ENCODE assay signal across 18 cellular contexts in genomic region chr7:39583539-39583938, GRCh38. TPM values are rescaled to one million over a fixed set of nuclear protein-coding genes. Genes with fewer than 3 reads are reported as not detected.
A peak's percentile ranks its signal among the peaks of the same experiment; 100 is the strongest.
DNase-seq lines count a peak whose midpoint lies in the region; ATAC-seq, FAIRE-seq and TF ChIP-seq lines count a peak whose summit lies in the region.
"Had no signal": no experiment of that assay in that cellular context is flagged by ENCODE, and none has a peak within 500 bp of the region (broad histone marks: within the 10 kb centered on the region; RNA-seq: fewer than 3 reads in every experiment).

No MANE protein-coding gene starts in this region.

- H3K27ac ChIP-seq in HepG2 (ENCODE audit: extremely low read length, insufficient read depth, low read length): no peak overlapping the region
- no peak overlapping the region for H3K27ac ChIP-seq in right lobe of liver
- H3K27ac ChIP-seq in astrocyte (ENCODE audit: low read depth, low read length): no peak overlapping the region
- H3K27ac ChIP-seq: BLaER1 treated with 17β-estradiol and CSF1 and Interleukin-3, amounts not matched to agents 10 nM and 100 nM; HL-60 had no signal

- H2AFZ ChIP-seq in HepG2 (ENCODE audit: low read length): no peak overlapping the region
- no peak overlapping the region for H2AFZ ChIP-seq in astrocyte (ENCODE audit: low read depth, low read length)
- H2AFZ ChIP-seq: GM23338 had no signal

- no peak overlapping the region for H3K4me3 ChIP-seq in HepG2 (replicated peaks in 1 of 3; ENCODE audit: insufficient read depth in 1 of 3, low read depth in 2 of 3, low read length in 3 of 3)
- no peak overlapping the region for H3K4me3 ChIP-seq in right lobe of liver
- no peak overlapping the region for H3K4me3 ChIP-seq in astrocyte (ENCODE audit: insufficient read depth, low read depth, low read length)
- H3K4me3 ChIP-seq: BLaER1 treated with 17β-estradiol and CSF1 and Interleukin-3, amounts not matched to agents 10 nM and 100 nM; GM23338 had no signal

- no peak overlapping the region for H3K9ac ChIP-seq in HepG2 (ENCODE audit: insufficient read depth, low read depth, low read length)
- H3K9ac ChIP-seq in astrocyte (ENCODE audit: low read length): no peak overlapping the region
- H3K9ac ChIP-seq: BLaER1 treated with 17β-estradiol and CSF1 and Interleukin-3, amounts not matched to agents 10 nM and 100 nM had no signal

- H3K27me3 ChIP-seq in HepG2 (ENCODE audit: control insufficient read depth in 1 of 2, insufficient read depth in 2 of 2, low read length in 2 of 2): no peaks in the 10 kb centered on the region
- no peaks in the 10 kb centered on the region for H3K27me3 ChIP-seq in right lobe of liver
- no peaks in the 10 kb centered on the region for H3K27me3 ChIP-seq in astrocyte (ENCODE audit: insufficient read depth, low read length)
- H3K27me3 ChIP-seq: BLaER1 treated with 17β-estradiol and CSF1 and Interleukin-3, amounts not matched to agents 10 nM and 100 nM had no signal

- CTCF ChIA-PET in HepG2 (lab: Yijun Ruan, JAX; ENCODE audit: low intra/inter-chr PET ratio, low total read pairs): no interaction called here

- FAIRE-seq in HepG2 (lab: Jason Lieb, UNC): no peak
- FAIRE-seq in astrocyte (lab: Jason Lieb, UNC): no peak
- FAIRE-seq: H54 had no signal

- ATAC-seq in HepG2: no peak
- no peak for ATAC-seq in right lobe of liver
- no peak for ATAC-seq in GM21526 (IDR thresholded peaks at IDR 0.05; ENCODE audit: low FRiP score, unreplicated experiment)
- no peak for ATAC-seq in GM18519 (IDR thresholded peaks at IDR 0.05; ENCODE audit: low FRiP score, unreplicated experiment)
- ATAC-seq: CD8-positive, alpha-beta T cell; GM23338 had no signal

- H3K9me3 Mint-ChIP-seq in astrocyte (ENCODE audit: unreplicated experiment) (no peaks in the 10 kb centered on the region), glutamatergic neuron (ENCODE audit: unreplicated experiment) (no peaks in the 10 kb centered on the region)
- H3K9me3 Mint-ChIP-seq: CD8-positive, alpha-beta T cell; HFFc6 had no signal

- DNase-seq in HepG2 (ENCODE audit: low spot score): no peak
- no peak for DNase-seq in right lobe of liver
- no peak for DNase-seq in astrocyte (ENCODE audit: low read depth)
- DNase-seq in glutamatergic neuron: no peak
- DNase-seq in activated CD8-positive, alpha-beta memory T cell treated with anti-CD3 and anti-CD28 coated beads for 24 hours: no peak
- DNase-seq: Calu3; CD8-positive, alpha-beta T cell; DMS79 treated with DMSO at 0.1 percent for 48 hours; GF-D8; HCEC 1CT; HFFc6 had no signal

- in situ Hi-C loops in HepG2 (cut with HindIII; ENCODE audit: extremely low pct_ligation_motif_present, low pct_unique_long_range_greater_than_20kb): loop anchor here (5.0 kb wide), 1 partner anchor 164 kb away; no protein-coding TSS in a partner anchor

- POLR2A ChIA-PET in HepG2 (lab: Yijun Ruan, JAX): no interaction called here

- H3K36me3 Mint-ChIP-seq in astrocyte (ENCODE audit: low read depth, unreplicated experiment): no peaks in the 10 kb centered on the region
- no peaks in the 10 kb centered on the region for H3K36me3 Mint-ChIP-seq in glutamatergic neuron (ENCODE audit: unreplicated experiment)

- no peak for TF ChIP-seq CTCF in HepG2 (CRISPR knock-in tag; IDR thresholded peaks at IDR 0.05)
- no peak for TF ChIP-seq CTCF in right lobe of liver (IDR thresholded peaks at IDR 0.05)
- no peak for TF ChIP-seq CTCF in astrocyte (IDR thresholded peaks at IDR 0.05; ENCODE audit: insufficient read depth, low read depth, low read length)
- TF ChIP-seq CTCF in glutamatergic neuron (IDR thresholded peaks at IDR 0.05; ENCODE audit: partially characterized antibody, unreplicated experiment): no peak

- H3K4me3 Mint-ChIP-seq in astrocyte (ENCODE audit: unreplicated experiment) (peak overlapping the region; percentile 37), glutamatergic neuron (ENCODE audit: unreplicated experiment) (no peak overlapping the region)
- H3K4me3 Mint-ChIP-seq: B cell; CD8-positive, alpha-beta T cell; GM23338; HFFc6 had no signal

- intact Hi-C loops in HepG2 (cut with micrococcal nuclease; ENCODE audit: unreplicated experiment) (loop anchor here (5.0 to 10.0 kb wide), 2 partner anchors 44 to 461 kb away; no protein-coding TSS in a partner anchor), right lobe of liver (cut with DNase I) (loop anchor here in 1 of 2 donors (5.0 kb wide), 1 partner anchor 159 kb away; no protein-coding TSS in a partner anchor)

- TF ChIP-seq POLR2A in HepG2 (IDR thresholded peaks at IDR 0.05; ENCODE audit: insufficient read depth in 1 of 2, low read depth in 2 of 2, low read length in 2 of 2): no peak
- TF ChIP-seq POLR2A in right lobe of liver (IDR thresholded peaks at IDR 0.05): no peak

- no peak for TF ChIP-seq RAD21 in HepG2 (CRISPR knock-in tag; IDR thresholded peaks at IDR 0.05)

- no TSS peak for BruUV-seq in HepG2 (replicated peaks; lab: Mats Ljungman, UMichigan)

- no peak for TF ChIP-seq EP300 in HepG2 (IDR thresholded peaks at IDR 0.05; ENCODE audit: low read depth in 2 of 2, low read length in 2 of 2)
- no peak for TF ChIP-seq EP300 in HepG2 (CRISPR knock-in tag; IDR thresholded peaks at IDR 0.05; ENCODE audit: borderline replicate concordance)

- H4K20me1 ChIP-seq in HepG2 (ENCODE audit: insufficient read depth, low read length) (no peaks in the 10 kb centered on the region), astrocyte (ENCODE audit: insufficient read depth, low read length) (no peaks in the 10 kb centered on the region)
- H4K20me1 ChIP-seq: BLaER1 treated with 17β-estradiol and CSF1 and Interleukin-3, amounts not matched to agents 10 nM and 100 nM had no signal

- H3K4me1 ChIP-seq in HepG2 (ENCODE audit: insufficient read depth, low read length) (peaks cover 15% of the 10 kb centered on the region), right lobe of liver (no peaks in the 10 kb centered on the region), astrocyte (ENCODE audit: insufficient read depth, low read length) (peaks cover 4% of the 10 kb centered on the region)

- no peak overlapping the region for H3K27ac Mint-ChIP-seq in astrocyte (ENCODE audit: unreplicated experiment)
- H3K27ac Mint-ChIP-seq in glutamatergic neuron (ENCODE audit: unreplicated experiment): peak overlapping the region; percentile 59
- H3K27ac Mint-ChIP-seq: B cell; CD8-positive, alpha-beta T cell; GM23338; HFFc6 had no signal

- 75% methylated on average over 2 of the region's 2 CpGs for WGBS in HepG2 (ENCODE audit: low lambda C conversion rate)
- WGBS in right lobe of liver (ENCODE audit: insufficient coverage, low coverage, low lambda C conversion rate, missing lambda C conversion rate): 70% methylated on average over 2 of the region's 2 CpGs

- H3K4me2 ChIP-seq in HepG2 (ENCODE audit: low read depth, low read length) (no peak overlapping the region), astrocyte (ENCODE audit: low read length) (no peak overlapping the region)
- H3K4me2 ChIP-seq: BLaER1 treated with 17β-estradiol and CSF1 and Interleukin-3, amounts not matched to agents 10 nM and 100 nM; GM23338 had no signal

- H3K4me1 Mint-ChIP-seq in astrocyte (ENCODE audit: low read depth, unreplicated experiment) (peaks cover 23% of the 10 kb centered on the region), glutamatergic neuron (ENCODE audit: low read depth, unreplicated experiment) (peaks cover 21% of the 10 kb centered on the region)
- H3K4me1 Mint-ChIP-seq: B cell had no signal

- no peaks in the 10 kb centered on the region for H3K9me3 ChIP-seq in HepG2 (ENCODE audit: low read length)
- H3K9me3 ChIP-seq in right lobe of liver: no peaks in the 10 kb centered on the region
- H3K9me3 ChIP-seq in astrocyte (ENCODE audit: insufficient read depth, low read depth, low read length): no peaks in the 10 kb centered on the region
- H3K9me3 ChIP-seq: BLaER1 treated with 17β-estradiol and CSF1 and Interleukin-3, amounts not matched to agents 10 nM and 100 nM had no signal

- no peaks in the 10 kb centered on the region for H3K79me2 ChIP-seq in HepG2 (ENCODE audit: insufficient read depth, low read length)
- no peaks in the 10 kb centered on the region for H3K79me2 ChIP-seq in astrocyte (ENCODE audit: insufficient read depth, low read length)

- H3K36me3 ChIP-seq in HepG2 (replicated peaks in 1 of 2; ENCODE audit: control insufficient read depth in 1 of 2, insufficient read depth in 2 of 2, low read length in 2 of 2): no peaks in the 10 kb centered on the region
- no peaks in the 10 kb centered on the region for H3K36me3 ChIP-seq in right lobe of liver
- H3K36me3 ChIP-seq in astrocyte (ENCODE audit: insufficient read depth, low read length): no peaks in the 10 kb centered on the region

- no peaks in the 10 kb centered on the region for H3K27me3 Mint-ChIP-seq in astrocyte (ENCODE audit: low read depth, unreplicated experiment)
- no peaks in the 10 kb centered on the region for H3K27me3 Mint-ChIP-seq in glutamatergic neuron (ENCODE audit: unreplicated experiment)
- H3K27me3 Mint-ChIP-seq: B cell had no signal

RNA-seq across cellular contexts. Expression of gene YAE1, which starts 17.3 kb away (rescaled TPM):
- total RNA-seq in HepG2 (2016; rRNA removed; fragmentation: Illumina TruSeq; extraction: Trizol): 28.3 and 32.9 TPM in 2 replicates
- total RNA-seq in HepG2 (2016; cell fraction: cytosol; rRNA removed; fragmentation: Illumina TruSeq; extraction: Trizol; ENCODE audit: low read depth): 12.5 and 12.7 TPM in 2 replicates
- total RNA-seq in HepG2 (2016; cell fraction: insoluble cytoplasmic fraction; rRNA removed; fragmentation: Illumina TruSeq; extraction: Trizol): 30.7 and 33.3 TPM in 2 replicates
- 14.6 and 15.8 TPM in 2 replicates for total RNA-seq in HepG2 (2016; cell fraction: membrane; rRNA removed; fragmentation: Illumina TruSeq; extraction: Trizol)
- total RNA-seq in HepG2 (2016; cell fraction: nucleus; rRNA removed; fragmentation: Illumina TruSeq; extraction: Trizol): 30.1 and 33.7 TPM in 2 replicates
- polyA plus RNA-seq in HepG2 (2011; rRNA removed): 16.8 and 18.7 TPM in 2 replicates
- polyA plus RNA-seq in HepG2 (2011; cell fraction: cytosol; rRNA removed): 8.3 and 14.2 TPM in 2 replicates
- 9.4 and 16.5 TPM in 2 replicates for polyA plus RNA-seq in HepG2 (2011; cell fraction: nucleus; rRNA removed)
- 18.1 and 23.0 TPM in 2 replicates for polyA plus RNA-seq in HepG2 (2012)
- 5.8 and 6.2 TPM in 2 replicates for polyA plus RNA-seq in HepG2 (2016; cell fraction: cytosol; fragmentation: Illumina TruSeq; extraction: Trizol; ENCODE audit: low read depth)
- polyA plus RNA-seq in HepG2 (2016; cell fraction: insoluble cytoplasmic fraction; fragmentation: Illumina TruSeq; extraction: Trizol; ENCODE audit: low read depth): 34.8 and 35.3 TPM in 2 replicates
- 6.6 and 7.4 TPM in 2 replicates for polyA plus RNA-seq in HepG2 (2016; cell fraction: membrane; fragmentation: Illumina TruSeq; extraction: Trizol; ENCODE audit: low read depth)
- polyA plus RNA-seq in HepG2 (2016; cell fraction: nucleus; fragmentation: Illumina TruSeq; extraction: Trizol; ENCODE audit: insufficient read depth, low read depth): 38.2 and 38.8 TPM in 2 replicates
- polyA minus RNA-seq in HepG2 (2011; rRNA and poly(A)+ RNA removed; ENCODE audit: low replicate concordance): 3.7 and 5.4 TPM in 2 replicates
- polyA minus RNA-seq in HepG2 (2011; cell fraction: cytosol; rRNA and poly(A)+ RNA removed): 6.5 and 12.1 TPM in 2 replicates
- 50.2 and 64.5 TPM in 2 replicates for polyA minus RNA-seq in HepG2 (2011; cell fraction: nucleus; rRNA and poly(A)+ RNA removed)
- 10 to 100 TPM in 1 of 6 experiments, 1 to 10 TPM in 5; 5.4 to 11.2 (median 7.4) TPM for total RNA-seq in right lobe of liver
- total RNA-seq in astrocyte: 24.7 and 27.8 TPM in 2 replicates
- 43.6 TPM for total RNA-seq in glutamatergic neuron (ENCODE audit: unreplicated experiment)

RNA-seq across cellular contexts. Expression of gene RALA, which starts 39.8 kb away (rescaled TPM):
- 11.8 and 23.0 TPM in 2 replicates for total RNA-seq in HepG2 (2016; rRNA removed; fragmentation: Illumina TruSeq; extraction: Trizol)
- total RNA-seq in HepG2 (2016; cell fraction: cytosol; rRNA removed; fragmentation: Illumina TruSeq; extraction: Trizol; ENCODE audit: low read depth): 6.1 and 6.9 TPM in 2 replicates
- total RNA-seq in HepG2 (2016; cell fraction: insoluble cytoplasmic fraction; rRNA removed; fragmentation: Illumina TruSeq; extraction: Trizol): 12.6 and 22.2 TPM in 2 replicates
- total RNA-seq in HepG2 (2016; cell fraction: membrane; rRNA removed; fragmentation: Illumina TruSeq; extraction: Trizol): 13.0 and 14.4 TPM in 2 replicates
- 10.8 and 11.3 TPM in 2 replicates for total RNA-seq in HepG2 (2016; cell fraction: nucleus; rRNA removed; fragmentation: Illumina TruSeq; extraction: Trizol)
- polyA plus RNA-seq in HepG2 (2011; rRNA removed): 12.8 and 19.5 TPM in 2 replicates
- polyA plus RNA-seq in HepG2 (2011; cell fraction: cytosol; rRNA removed): 9.2 and 12.2 TPM in 2 replicates
- 6.4 and 6.7 TPM in 2 replicates for polyA plus RNA-seq in HepG2 (2011; cell fraction: nucleus; rRNA removed)
- polyA plus RNA-seq in HepG2 (2012): 23.7 and 26.7 TPM in 2 replicates
- 14.5 and 15.2 TPM in 2 replicates for polyA plus RNA-seq in HepG2 (2016; cell fraction: cytosol; fragmentation: Illumina TruSeq; extraction: Trizol; ENCODE audit: low read depth)
- 50.3 and 60.4 TPM in 2 replicates for polyA plus RNA-seq in HepG2 (2016; cell fraction: insoluble cytoplasmic fraction; fragmentation: Illumina TruSeq; extraction: Trizol; ENCODE audit: low read depth)
- polyA plus RNA-seq in HepG2 (2016; cell fraction: membrane; fragmentation: Illumina TruSeq; extraction: Trizol; ENCODE audit: low read depth): 16.5 and 20.5 TPM in 2 replicates
- 19.8 and 21.9 TPM in 2 replicates for polyA plus RNA-seq in HepG2 (2016; cell fraction: nucleus; fragmentation: Illumina TruSeq; extraction: Trizol; ENCODE audit: insufficient read depth, low read depth)
- polyA minus RNA-seq in HepG2 (2011; rRNA and poly(A)+ RNA removed; ENCODE audit: low replicate concordance): 9.4 and 17.2 TPM in 2 replicates
- polyA minus RNA-seq in HepG2 (2011; cell fraction: cytosol; rRNA and poly(A)+ RNA removed): 16.0 and 21.1 TPM in 2 replicates
- 23.4 and 25.4 TPM in 2 replicates for polyA minus RNA-seq in HepG2 (2011; cell fraction: nucleus; rRNA and poly(A)+ RNA removed)
- 10 to 100 TPM in 5 of 6 experiments, 1 to 10 TPM in 1; 7.5 to 13.8 (median 12.4) TPM for total RNA-seq in right lobe of liver
- 68.6 and 70.2 TPM in 2 replicates for total RNA-seq in astrocyte
- total RNA-seq in glutamatergic neuron (ENCODE audit: unreplicated experiment): 69.9 TPM
